ENCODE assay signal across 8 cellular contexts in genomic region chr3:127590282-127590592, GRCh38. TPM values are rescaled to one million over a fixed set of nuclear protein-coding genes. Genes with fewer than 3 reads are reported as not detected.
A peak's percentile ranks its signal among the peaks of the same experiment; 100 is the strongest.
DNase-seq lines count a peak whose midpoint lies in the region; ATAC-seq and TF ChIP-seq lines count a peak whose summit lies in the region.

No MANE protein-coding gene starts in this region.

- H3K36me3 Mint-ChIP-seq in naive B cell = no peaks in the 10 kb centered on the region

- no peaks in the 10 kb centered on the region for H3K9me2 ChIP-seq in SK-N-SH

- peaks cover 43% of the 10 kb centered on the region for H3K79me2 ChIP-seq in SK-N-SH (ENCODE audit: insufficient read depth)

- ATAC-seq in HG02798 (IDR thresholded peaks at IDR 0.05; ENCODE audit: poor library complexity, unreplicated experiment) = peak; percentile 31
- peak; percentile 35 to 36 for ATAC-seq in naive B cell (ENCODE audit: low read depth in 2 of 2)

- H3K9me3 ChIP-seq in SK-N-SH (no peaks in the 10 kb centered on the region), ectodermal cell (ENCODE audit: control insufficient read depth, low read length) (no peaks in the 10 kb centered on the region)

- TF ChIP-seq CTCF in SK-N-SH (IDR thresholded peaks at IDR 0.05) = no peak

- no peaks in the 10 kb centered on the region for H3K36me3 ChIP-seq in SK-N-SH (replicated peaks in 1 of 2; ENCODE audit: control insufficient read depth in 1 of 2, insufficient read depth in 2 of 2, low read length in 1 of 2)
- H3K36me3 ChIP-seq in ectodermal cell (ENCODE audit: control insufficient read depth, insufficient read depth, low read length) = no peaks in the 10 kb centered on the region

- H3K4me3 Mint-ChIP-seq in naive B cell = peak overlapping the region; percentile 88 to 99 (median 98)

- H3K27me3 ChIP-seq in SK-N-SH (ENCODE audit: insufficient read depth) (no peaks in the 10 kb centered on the region), ectodermal cell (ENCODE audit: control insufficient read depth, insufficient read depth, low read length, poor library complexity, severe bottlenecking) (peaks cover 6% of the 10 kb centered on the region)

- no peak for TF ChIP-seq RAD21 in SK-N-SH (IDR thresholded peaks at IDR 0.05; ENCODE audit: low read length)

- no peak for TF ChIP-seq EP300 in SK-N-SH (IDR thresholded peaks at IDR 0.05; ENCODE audit: borderline replicate concordance in 1 of 2, low read depth in 1 of 2, low read length in 1 of 2)

- peak overlapping the region; percentile 89 for H3K9ac ChIP-seq in SK-N-SH

- H3K27me3 Mint-ChIP-seq in naive B cell = no peaks in the 10 kb centered on the region

- CTCF ChIA-PET in SK-N-SH (lab: Yijun Ruan, JAX) = interaction anchor here (0.6 to 9.4 kb wide), 9 partner anchors 9 to 370 kb away, joined by 3 to 95 read pairs (median 4); partner anchors contain the start of gene PODXL2

- H4K20me1 ChIP-seq in SK-N-SH (ENCODE audit: insufficient read depth) = peaks cover 39% of the 10 kb centered on the region

- peaks cover 26 to 44% (median 31%) of the 10 kb centered on the region in 3 donors for H3K4me1 Mint-ChIP-seq in naive B cell

- H3K4me3 ChIP-seq in SK-N-SH (ENCODE audit: low read depth in 2 of 2, low read length in 1 of 2) (peak overlapping the region; percentile 92 to 95), ectodermal cell (ENCODE audit: insufficient read depth, low read depth, low read length) (peak overlapping the region; percentile 85)

- 0% methylated on average over 11 of the region's 41 CpGs for WGBS in SK-N-SH (ENCODE audit: low lambda C conversion rate)
- whole genome bisulfite sequencing in ectodermal cell, 2 experiments = 0 to 1% methylated on average over 41 of the region's 41 CpGs

- peak; percentile 58 for DNase-seq in NK-92 treated with Interleukin-12 subunit alpha and Interleukin-12 subunit beta, amount 100 ng/mL, for 24 hours (lab: John Stamatoyannopoulos, UW)
- DNase-seq in NK-92 (lab: John Stamatoyannopoulos, UW; ENCODE audit: unreplicated experiment) (no peak), SK-N-SH (peak; percentile 84), naive B cell (no peak), cortex of kidney (lab: John Stamatoyannopoulos, UW) (no peak), posterior cingulate gyrus (no peak)

- H3F3A ChIP-seq in SK-N-SH (replicated peaks; ENCODE audit: insufficient read depth) = peaks cover 9% of the 10 kb centered on the region

- H2AFZ ChIP-seq in SK-N-SH (ENCODE audit: low read depth) = peak overlapping the region; percentile 95; the same call in 1 of the 2 replicates

- H3K4me1 ChIP-seq in SK-N-SH (ENCODE audit: control insufficient read depth in 1 of 2, insufficient read depth in 2 of 2, low read depth in 1 of 2, low read length in 1 of 2) = peaks cover 4 to 22% of the 10 kb centered on the region in 2 experiments; a peak in 3 of 4 replicates
- H3K4me1 ChIP-seq in ectodermal cell (ENCODE audit: control insufficient read depth, insufficient read depth, low read length) = peaks cover 19% of the 10 kb centered on the region

- POLR2A ChIA-PET in SK-N-SH (lab: Yijun Ruan, JAX) = interaction anchor here (0.7 to 1.2 kb wide), 2 partner anchors 8 to 37 kb away, joined by 3 to 6 read pairs; partner anchors contain the start of gene MCM2

- H3K27ac ChIP-seq in SK-N-SH (ENCODE audit: low read depth in 2 of 2, low read length in 1 of 2) (peak overlapping the region; percentile 81 to 89; a peak in 3 of 4 replicates), ectodermal cell (ENCODE audit: insufficient read depth, low read depth, low read length, poor library complexity, severe bottlenecking) (peak overlapping the region; percentile 69)

- H3K4me2 ChIP-seq in SK-N-SH = peak overlapping the region; percentile 98

- intact Hi-C loops in posterior cingulate gyrus (cut with DNase I) = loop anchor here (10.0 kb wide), 1 partner anchor 465 kb away; the partner anchor contains the start of gene SEC61A1

- no peaks in the 10 kb centered on the region for H3K9me3 Mint-ChIP-seq in naive B cell

- peak overlapping the region in 2 of 6 donors; percentile 67 to 79 for H3K27ac Mint-ChIP-seq in naive B cell

TF ChIP-seq in SK-N-SH, 30 proteins besides CTCF, POLR2A, EP300 and RAD21:
- TF ChIP-seq EZH2phosphoT487 (IDR thresholded peaks at IDR 0.05; ENCODE audit: borderline replicate concordance, low read depth) = no peak
- no peak for TF ChIP-seq GATA2 (CRISPR knock-in tag; IDR thresholded peaks at IDR 0.05)
- TF ChIP-seq, protein P1, sequence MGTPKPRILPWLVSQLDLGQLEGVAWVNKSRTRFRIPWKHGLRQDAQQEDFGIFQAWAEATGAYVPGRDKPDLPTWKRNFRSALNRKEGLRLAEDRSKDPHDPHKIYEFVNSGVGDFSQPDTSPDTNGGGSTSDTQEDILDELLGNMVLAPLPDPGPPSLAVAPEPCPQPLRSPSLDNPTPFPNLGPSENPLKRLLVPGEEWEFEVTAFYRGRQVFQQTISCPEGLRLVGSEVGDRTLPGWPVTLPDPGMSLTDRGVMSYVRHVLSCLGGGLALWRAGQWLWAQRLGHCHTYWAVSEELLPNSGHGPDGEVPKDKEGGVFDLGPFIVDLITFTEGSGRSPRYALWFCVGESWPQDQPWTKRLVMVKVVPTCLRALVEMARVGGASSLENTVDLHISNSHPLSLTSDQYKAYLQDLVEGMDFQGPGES (IDR thresholded peaks at IDR 0.05; ENCODE audit: low read depth, low read length) = no peak
- no peak for TF ChIP-seq FOXJ3 (CRISPR knock-in tag; IDR thresholded peaks at IDR 0.05)
- no peak for TF ChIP-seq RXRA (IDR thresholded peaks at IDR 0.05; ENCODE audit: borderline replicate concordance, low read depth)
- TF ChIP-seq, protein P2, sequence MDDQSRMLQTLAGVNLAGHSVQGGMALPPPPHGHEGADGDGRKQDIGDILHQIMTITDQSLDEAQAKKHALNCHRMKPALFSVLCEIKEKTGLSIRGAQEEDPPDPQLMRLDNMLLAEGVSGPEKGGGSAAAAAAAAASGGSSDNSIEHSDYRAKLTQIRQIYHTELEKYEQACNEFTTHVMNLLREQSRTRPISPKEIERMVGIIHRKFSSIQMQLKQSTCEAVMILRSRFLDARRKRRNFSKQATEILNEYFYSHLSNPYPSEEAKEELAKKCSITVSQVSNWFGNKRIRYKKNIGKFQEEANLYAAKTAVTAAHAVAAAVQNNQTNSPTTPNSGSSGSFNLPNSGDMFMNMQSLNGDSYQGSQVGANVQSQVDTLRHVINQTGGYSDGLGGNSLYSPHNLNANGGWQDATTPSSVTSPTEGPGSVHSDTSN (IDR thresholded peaks at IDR 0.05) = no peak
- TF ChIP-seq FOSL2 (IDR thresholded peaks at IDR 0.05; ENCODE audit: borderline replicate concordance, low read depth) = no peak
- no peak for TF ChIP-seq TCF12 (IDR thresholded peaks at IDR 0.05)
- TF ChIP-seq SMC3 (IDR thresholded peaks at IDR 0.05; ENCODE audit: low read depth, low read length) = no peak
- no peak for TF ChIP-seq ELF1 (IDR thresholded peaks at IDR 0.05)
- no peak; the same call in 1 of the 2 replicates for TF ChIP-seq TAF1 (IDR thresholded peaks at IDR 0.05; ENCODE audit: borderline replicate concordance, low read depth, low read length)
- TF ChIP-seq CHD2 (IDR thresholded peaks at IDR 0.05; ENCODE audit: low read length, partially characterized antibody) = no peak

RNA-seq across cellular contexts. Expression of gene TPRA1, which starts 0.3 kb away (rescaled TPM):
- polyA plus RNA-seq in SK-N-SH (2012; rRNA removed) = 26.3 and 31.6 TPM in 2 replicates
- polyA plus RNA-seq in SK-N-SH (2012; cell fraction: cytosol; rRNA removed) = 11.8 and 18.8 TPM in 2 replicates
- 41.2 and 42.1 TPM in 2 replicates for polyA plus RNA-seq in SK-N-SH (2012; cell fraction: nucleus; rRNA removed)
- 28.9 TPM for polyA plus RNA-seq in ectodermal cell (2013, experiment 1 of 4)
- polyA plus RNA-seq in ectodermal cell (2013, experiment 2 of 4) = 27.0 TPM
- 24.9 TPM for polyA plus RNA-seq in ectodermal cell (2013, experiment 3 of 4)
- polyA plus RNA-seq in ectodermal cell (2013, experiment 4 of 4) = 28.2 TPM
- 10 to 100 TPM; 11.0 to 37.0 (median 18.2) TPM for polyA plus RNA-seq in naive B cell (ENCODE audit: low read depth in 6 of 6)

RNA-seq across cellular contexts. Expression of gene MCM2, which starts 8.0 kb away (rescaled TPM):
- polyA plus RNA-seq in SK-N-SH (2012; rRNA removed) (39.8 and 56.9 TPM in 2 replicates), naive B cell (ENCODE audit: low read depth in 6 of 6) (10 to 100 TPM; 23.7 to 36.7 (median 26.8) TPM)
- polyA plus RNA-seq in SK-N-SH (2012; cell fraction: cytosol; rRNA removed) = 18.6 and 29.9 TPM in 2 replicates
- 36.3 and 41.6 TPM in 2 replicates for polyA plus RNA-seq in SK-N-SH (2012; cell fraction: nucleus; rRNA removed)
- 195 TPM for polyA plus RNA-seq in ectodermal cell (2013, experiment 1 of 4)
- 202 TPM for polyA plus RNA-seq in ectodermal cell (2013, experiment 2 of 4)
- 134 TPM for polyA plus RNA-seq in ectodermal cell (2013, experiment 3 of 4)
- polyA plus RNA-seq in ectodermal cell (2013, experiment 4 of 4) = 136 TPM

RNA-seq across cellular contexts. Expression of gene PODXL2, which starts 38.7 kb away (rescaled TPM):
- polyA plus RNA-seq in SK-N-SH (2012; rRNA removed) (27.5 and 28.8 TPM in 2 replicates), naive B cell (ENCODE audit: low read depth in 6 of 6) (1 to 10 TPM; 1.8 to 5.8 (median 2.8) TPM)
- 17.2 and 24.8 TPM in 2 replicates for polyA plus RNA-seq in SK-N-SH (2012; cell fraction: cytosol; rRNA removed)
- polyA plus RNA-seq in SK-N-SH (2012; cell fraction: nucleus; rRNA removed) = 19.9 and 23.6 TPM in 2 replicates
- 34.6 TPM for polyA plus RNA-seq in ectodermal cell (2013, experiment 1 of 4)
- polyA plus RNA-seq in ectodermal cell (2013, experiment 2 of 4) = 29.7 TPM
- 30.9 TPM for polyA plus RNA-seq in ectodermal cell (2013, experiment 3 of 4)
- polyA plus RNA-seq in ectodermal cell (2013, experiment 4 of 4) = 30.6 TPM

Comparison
In these comparisons a context has a peak if more than half of its experiments do, and no peak if none do; other contexts are left out.
1. DNase-seq: peak in NK-92 treated with Interleukin-12 subunit alpha and Interleukin-12 subunit beta, amount 100 ng/mL, for 24 hours (single experiment) and SK-N-SH (single experiment); none in NK-92 (single experiment), naive B cell (single experiment), cortex of kidney (single experiment) and posterior cingulate gyrus (0 of 10).